1 cellular context compared by ENCODE assay signal in genomic region chr5:139670369-139671095, GRCh38.
TF ChIP-seq lines count a peak whose summit lies in the region.

No MANE protein-coding gene starts in this region.

TF ChIP-seq in HepG2, 621 proteins besides CTCF, POLR2A, EP300 and RAD21 (continued from another document and continues in another):
- no peak for TF ChIP-seq SRY (CRISPR knock-in tag; IDR thresholded peaks at IDR 0.05)
- TF ChIP-seq RFX5 (IDR thresholded peaks at IDR 0.05; ENCODE audit: low read depth, low read length): no peak
- peak; percentile 54; the same call in 1 of the 2 replicates for TF ChIP-seq FOXC1 (CRISPR knock-in tag; IDR thresholded peaks at IDR 0.05; ENCODE audit: borderline replicate concordance)
- no peak for TF ChIP-seq FOXP4 (CRISPR knock-in tag; IDR thresholded peaks at IDR 0.05)
- no peak for TF ChIP-seq FOXK1 (CRISPR knock-in tag; IDR thresholded peaks at IDR 0.05; ENCODE audit: borderline replicate concordance, low read depth)
- TF ChIP-seq CCDC6 (CRISPR knock-in tag; IDR thresholded peaks at IDR 0.05): no peak
- no peak for TF ChIP-seq MIER2 (CRISPR knock-in tag; IDR thresholded peaks at IDR 0.05)
- TF ChIP-seq TERF1 (CRISPR knock-in tag; IDR thresholded peaks at IDR 0.05): no peak
- no peak for TF ChIP-seq MEIS2 (CRISPR knock-in tag; IDR thresholded peaks at IDR 0.05)
- no peak for TF ChIP-seq POLR2AphosphoS2 (IDR thresholded peaks at IDR 0.05; ENCODE audit: low read depth, low read length)
- no peak for TF ChIP-seq KDM1A (CRISPR knock-in tag; IDR thresholded peaks at IDR 0.05)
- no peak for TF ChIP-seq RFX1 (IDR thresholded peaks at IDR 0.05)
- TF ChIP-seq PATZ1 (CRISPR knock-in tag; IDR thresholded peaks at IDR 0.05): no peak
- no peak for TF ChIP-seq NRL (CRISPR knock-in tag; IDR thresholded peaks at IDR 0.05; ENCODE audit: borderline replicate concordance)
- peak; percentile 26; the same call in 1 of the 2 replicates for TF ChIP-seq GZF1 (CRISPR knock-in tag; IDR thresholded peaks at IDR 0.05)
- TF ChIP-seq ZNF142 (CRISPR knock-in tag; IDR thresholded peaks at IDR 0.05): no peak
- TF ChIP-seq ZNF431 (CRISPR knock-in tag; IDR thresholded peaks at IDR 0.05; ENCODE audit: borderline replicate concordance, low read depth): no peak
- TF ChIP-seq BATF2 (CRISPR knock-in tag; IDR thresholded peaks at IDR 0.05): no peak
- TF ChIP-seq ZNF121 (CRISPR knock-in tag; IDR thresholded peaks at IDR 0.05): no peak; the same call in 1 of the 2 replicates
- TF ChIP-seq THYN1 (CRISPR knock-in tag; IDR thresholded peaks at IDR 0.05; ENCODE audit: borderline replicate concordance, low read depth): no peak
- no peak for TF ChIP-seq ZSCAN20 (CRISPR knock-in tag; IDR thresholded peaks at IDR 0.05; ENCODE audit: borderline replicate concordance)
- no peak for TF ChIP-seq ZNF563 (CRISPR knock-in tag; IDR thresholded peaks at IDR 0.05)
- TF ChIP-seq ZNF512 (CRISPR knock-in tag; IDR thresholded peaks at IDR 0.05): no peak
- TF ChIP-seq ZBED4 (CRISPR knock-in tag; IDR thresholded peaks at IDR 0.05; ENCODE audit: borderline replicate concordance): 0 out of 2 replicates have a peak, but pooled peaks have one; percentile 13
- peak; percentile 59 for TF ChIP-seq RBM22 (optimal IDR thresholded peaks at IDR 0.05; ENCODE audit: low read length)
- no peak for TF ChIP-seq ZHX2 (IDR thresholded peaks at IDR 0.05; ENCODE audit: low read depth)
- no peak for TF ChIP-seq ZHX2 (CRISPR knock-in tag; IDR thresholded peaks at IDR 0.05; ENCODE audit: borderline replicate concordance)
- no peak for TF ChIP-seq MAX (IDR thresholded peaks at IDR 0.05)
- TF ChIP-seq CCAR2 (optimal IDR thresholded peaks at IDR 0.05; ENCODE audit: low read depth, low read length): no peak
- no peak for TF ChIP-seq ZNF10 (CRISPR knock-in tag; IDR thresholded peaks at IDR 0.05; ENCODE audit: borderline replicate concordance, low read depth)
- TF ChIP-seq ZNF576 (CRISPR knock-in tag; IDR thresholded peaks at IDR 0.05): no peak
- no peak for TF ChIP-seq FOSL1 (CRISPR knock-in tag; IDR thresholded peaks at IDR 0.05; ENCODE audit: borderline replicate concordance)
